In genomic region chr1:205484985-205485967, GRCh38 we compare ENCODE assay signal across 9 cellular contexts. TPM values are rescaled to one million over a fixed set of nuclear protein-coding genes. Genes with fewer than 3 reads are reported as not detected.
DNase-seq lines count a peak whose midpoint lies in the region; ATAC-seq and TF ChIP-seq lines count a peak whose summit lies in the region.
"Had no signal": no experiment of that assay in that cellular context is flagged by ENCODE, and none has a peak within 500 bp of the region (broad histone marks: within the 10 kb centered on the region; RNA-seq: fewer than 3 reads in every experiment).

No MANE protein-coding gene starts in this region.

- H3K9me3 ChIP-seq in SK-N-SH = no peaks in the 10 kb centered on the region

- intact Hi-C loops in posterior vena cava (cut with DNase I) = loop anchor here in 1 of 2 donors (10.0 kb wide), 1 partner anchor 130 kb away; the partner anchor contains the start of gene KLHDC8A

- POLR2A ChIA-PET in AG04449 (lab: Yijun Ruan, JAX) (no interaction called here), SK-N-SH (lab: Yijun Ruan, JAX) (interaction anchor here (1.0 kb wide), 1 partner anchor 119 kb away, joined by 3 read pairs; no protein-coding TSS in a partner anchor)

- H3K79me2 ChIP-seq in SK-N-SH (ENCODE audit: insufficient read depth) = no peaks in the 10 kb centered on the region

- TF ChIP-seq CTCF in AG04449 (IDR thresholded peaks at IDR 0.05; ENCODE audit: insufficient read depth, low read length, missing control alignments) (peak; percentile 89), SK-N-SH (IDR thresholded peaks at IDR 0.05) (peak; percentile 93)

- no peaks in the 10 kb centered on the region for H3K36me3 ChIP-seq in SK-N-SH (replicated peaks in 1 of 2; ENCODE audit: control insufficient read depth in 1 of 2, insufficient read depth in 2 of 2, low read length in 1 of 2)

- no peaks in the 10 kb centered on the region for H3K9me2 ChIP-seq in SK-N-SH

- H3K4me3 ChIP-seq in AG04449 (ENCODE audit: low read depth, low read length) (no peak overlapping the region), SK-N-SH (ENCODE audit: low read depth in 2 of 2, low read length in 1 of 2) (peak overlapping the region in 1 of 2 experiments; percentile 22; a peak in 1 of 4 replicates)

- CTCF ChIA-PET in AG04449 (lab: Yijun Ruan, JAX) (interaction anchor here (0.6 to 21.8 kb wide), 54 partner anchors 6 to 256 kb away, joined by 3 to 709 read pairs (median 8); partner anchors contain the start of genes BLACAT1, CDK18, KLHDC8A and LEMD1), SK-N-SH (lab: Yijun Ruan, JAX) (interaction anchor here (0.6 to 45.6 kb wide), 80 partner anchors 10 to 290 kb away, joined by 3 to 1333 read pairs (median 7); partner anchors contain the start of genes BLACAT1, CDK18, ELK4 and KLHDC8A)

- TF ChIP-seq EP300 in SK-N-SH (IDR thresholded peaks at IDR 0.05; ENCODE audit: borderline replicate concordance in 1 of 2, low read depth in 1 of 2, low read length in 1 of 2) = no peak; a peak in 1 of 4 replicates

- H3K4me2 ChIP-seq in SK-N-SH = no peak overlapping the region

- H3K4me1 ChIP-seq in SK-N-SH (ENCODE audit: control insufficient read depth in 1 of 2, insufficient read depth in 2 of 2, low read depth in 1 of 2, low read length in 1 of 2) = peaks cover 0 to 3% of the 10 kb centered on the region in 2 experiments; a peak in 2 of 4 replicates

- H3K27ac ChIP-seq in SK-N-SH (ENCODE audit: low read depth in 2 of 2, low read length in 1 of 2) = no peak overlapping the region

- 28% methylated on average over 12 of the region's 13 CpGs for WGBS in SK-N-SH (ENCODE audit: low lambda C conversion rate)

- no peak for DNase-seq in AG04449 (ENCODE audit: low read depth, low spot score)
- DNase-seq in GM19238 (ENCODE audit: insufficient read length, low spot score) = peak; percentile 92
- DNase-seq in NCI-H1105 (lab: John Stamatoyannopoulos, UW) = peak; percentile 70
- peak; percentile 92 for DNase-seq in SK-N-SH
- peak; percentile 67 for DNase-seq in activated naive CD4-positive, alpha-beta T cell treated with Interleukin-2 at 50 U/mL for 16 hours
- peak; percentile 75 for DNase-seq in glomerular visceral epithelial cell (ENCODE audit: extremely low spot score)
- DNase-seq in posterior vena cava (ENCODE audit: low spot score) = peak; percentile 86

- H3K27me3 ChIP-seq in SK-N-SH (ENCODE audit: insufficient read depth) = peaks cover 16% of the 10 kb centered on the region; the same call in 1 of the 2 replicates

- H2AFZ ChIP-seq in SK-N-SH (ENCODE audit: low read depth) = no peak overlapping the region

- H3F3A ChIP-seq in SK-N-SH (replicated peaks; ENCODE audit: insufficient read depth) = no peaks in the 10 kb centered on the region

- TF ChIP-seq RAD21 in SK-N-SH (IDR thresholded peaks at IDR 0.05; ENCODE audit: low read length) = peak; percentile 91

- H4K20me1 ChIP-seq in SK-N-SH (ENCODE audit: insufficient read depth) = peaks cover 3% of the 10 kb centered on the region; the same call in 1 of the 2 replicates

- no peak for ATAC-seq in GM18861 (IDR thresholded peaks at IDR 0.05; ENCODE audit: unreplicated experiment)

- H3K9ac ChIP-seq in SK-N-SH = no peak overlapping the region

TF ChIP-seq in SK-N-SH, 30 proteins besides CTCF, POLR2A, EP300 and RAD21 (continues in another document):
- no peak for TF ChIP-seq MEF2A (IDR thresholded peaks at IDR 0.05; ENCODE audit: borderline replicate concordance, low read depth)
- TF ChIP-seq SMC3 (IDR thresholded peaks at IDR 0.05; ENCODE audit: low read depth, low read length) = peak; percentile 93
- no peak for TF ChIP-seq YY1 (IDR thresholded peaks at IDR 0.05; ENCODE audit: low read depth)
- TF ChIP-seq GATA2 (CRISPR knock-in tag; IDR thresholded peaks at IDR 0.05) = peak; percentile 75
- no peak for TF ChIP-seq NFIC (IDR thresholded peaks at IDR 0.05; ENCODE audit: borderline replicate concordance)
- TF ChIP-seq EZH2phosphoT487 (IDR thresholded peaks at IDR 0.05; ENCODE audit: borderline replicate concordance, low read depth) = no peak
- TF ChIP-seq PBX3 (IDR thresholded peaks at IDR 0.05) = no peak
- peak; percentile 80 for TF ChIP-seq RCOR1 (IDR thresholded peaks at IDR 0.05; ENCODE audit: low read length)
- TF ChIP-seq USF1 (IDR thresholded peaks at IDR 0.05; ENCODE audit: borderline replicate concordance, low read depth) = no peak
- no peak for TF ChIP-seq TCF12 (IDR thresholded peaks at IDR 0.05)
- TF ChIP-seq CHD2 (IDR thresholded peaks at IDR 0.05; ENCODE audit: low read length, partially characterized antibody) = peak; percentile 47
- no peak for TF ChIP-seq IRF3 (IDR thresholded peaks at IDR 0.05; ENCODE audit: low read depth, low read length)
- TF ChIP-seq, protein P1, sequence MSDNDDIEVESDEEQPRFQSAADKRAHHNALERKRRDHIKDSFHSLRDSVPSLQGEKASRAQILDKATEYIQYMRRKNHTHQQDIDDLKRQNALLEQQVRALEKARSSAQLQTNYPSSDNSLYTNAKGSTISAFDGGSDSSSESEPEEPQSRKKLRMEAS (IDR thresholded peaks at IDR 0.05; ENCODE audit: low read depth) = no peak
- TF ChIP-seq, protein P2, sequence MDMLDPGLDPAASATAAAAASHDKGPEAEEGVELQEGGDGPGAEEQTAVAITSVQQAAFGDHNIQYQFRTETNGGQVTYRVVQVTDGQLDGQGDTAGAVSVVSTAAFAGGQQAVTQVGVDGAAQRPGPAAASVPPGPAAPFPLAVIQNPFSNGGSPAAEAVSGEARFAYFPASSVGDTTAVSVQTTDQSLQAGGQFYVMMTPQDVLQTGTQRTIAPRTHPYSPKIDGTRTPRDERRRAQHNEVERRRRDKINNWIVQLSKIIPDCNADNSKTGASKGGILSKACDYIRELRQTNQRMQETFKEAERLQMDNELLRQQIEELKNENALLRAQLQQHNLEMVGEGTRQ (IDR thresholded peaks at IDR 0.05; ENCODE audit: borderline replicate concordance, low read depth, low read length) = no peak
- TF ChIP-seq REST (IDR thresholded peaks at IDR 0.05; ENCODE audit: low read depth, low read length) = peak; percentile 49; the same call in 1 of the 2 replicates
- TF ChIP-seq FOXM1 (IDR thresholded peaks at IDR 0.05; ENCODE audit: low read depth) = no peak
- TF ChIP-seq FOXJ3 (CRISPR knock-in tag; IDR thresholded peaks at IDR 0.05) = no peak
- TF ChIP-seq JUND (IDR thresholded peaks at IDR 0.05) = no peak
- TF ChIP-seq GABPA (IDR thresholded peaks at IDR 0.05; ENCODE audit: low read depth) = no peak
- no peak for TF ChIP-seq SIN3A (IDR thresholded peaks at IDR 0.05; ENCODE audit: borderline replicate concordance, low read depth, low read length)

RNA-seq across cellular contexts. Expression of gene CDK18, which starts 19.2 kb away (rescaled TPM):
- polyA plus RNA-seq in SK-N-SH (2012; rRNA removed) = 2.5 and 3.1 TPM in 2 replicates
- polyA plus RNA-seq in SK-N-SH (2012; cell fraction: cytosol; rRNA removed) = 0.80 and 1.3 TPM in 2 replicates
- 10.6 and 12.1 TPM in 2 replicates for polyA plus RNA-seq in SK-N-SH (2012; cell fraction: nucleus; rRNA removed)
- 1 to 10 TPM; 5.8 to 5.9 TPM for total RNA-seq in posterior vena cava

RNA-seq across cellular contexts. Expression of gene BLACAT1, which starts 29.4 kb away (rescaled TPM):
- not detected in 2 replicates for polyA plus RNA-seq in SK-N-SH (2012; rRNA removed)
- polyA plus RNA-seq in SK-N-SH (2012; cell fraction: cytosol; rRNA removed) = not detected in 2 replicates
- polyA plus RNA-seq in SK-N-SH (2012; cell fraction: nucleus; rRNA removed) = 0.04 TPM in 1 of 2 replicates, not detected in the other
- total RNA-seq in posterior vena cava = not detected
- total RNA-seq: skeletal muscle tissue had no signal
